ENCODE assay signal across 15 cellular contexts in the genomic region with DNA sequence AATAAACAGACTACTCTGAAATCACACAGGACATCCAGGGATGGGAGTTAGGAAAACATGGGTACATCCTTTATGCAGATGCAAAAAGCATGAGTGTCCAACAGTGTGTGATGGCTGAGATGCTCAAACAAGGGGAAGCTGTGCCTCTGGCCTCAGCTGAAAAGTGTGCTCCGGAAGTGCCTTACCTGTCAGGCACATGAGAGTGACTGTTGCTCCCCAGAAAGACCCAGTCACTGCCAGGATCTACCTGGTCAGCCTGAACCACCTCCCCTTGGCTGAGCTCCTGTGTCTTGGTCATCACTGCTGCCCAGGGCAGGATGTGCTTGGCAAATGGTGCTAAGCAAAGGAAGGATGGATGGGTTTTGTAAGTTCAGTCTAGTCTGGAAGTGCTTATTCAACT. TPM values are rescaled to one million over a fixed set of nuclear protein-coding genes. Genes with fewer than 3 reads are reported as not detected.
"Had no signal": no experiment of that assay in that cellular context is flagged by ENCODE, and none has a peak within 500 bp of the region (broad histone marks: within the 10 kb centered on the region; RNA-seq: fewer than 3 reads in every experiment).

No MANE protein-coding gene starts in this region.

- H3K9me3 Mint-ChIP-seq: activated CD8-positive, alpha-beta T cell treated with anti-CD3 and anti-CD28 coated beads for 36 hours; activated naive CD4-positive, alpha-beta T cell treated with anti-CD3 and anti-CD28 coated beads for 36 hours; central memory CD8-positive, alpha-beta T cell; mesothelial cell of epicardium; stimulated activated memory B cell treated with anti-CD40 and anti-IgM and Interleukin-4, amounts not matched to agents 10 μg/mL and 1 μg/mL and 100 μg/mL, for 72 hours; T-helper 2 cell treated with Interferon-gamma antibody and Interleukin-4, amounts not matched to agents 5 μg/mL and 100 μg/mL, for 36 hours had no signal

- H3K36me3 Mint-ChIP-seq: immature natural killer cell; mesothelial cell of epicardium; stimulated activated memory B cell treated with anti-CD40 and anti-IgM and Interleukin-4, amounts not matched to agents 10 μg/mL and 1 μg/mL and 100 μg/mL, for 72 hours had no signal

- H3K4me3 Mint-ChIP-seq: activated CD8-positive, alpha-beta T cell treated with anti-CD3 and anti-CD28 coated beads for 36 hours; activated naive CD4-positive, alpha-beta T cell treated with anti-CD3 and anti-CD28 coated beads for 36 hours; central memory CD8-positive, alpha-beta T cell; mesothelial cell of epicardium; stimulated activated memory B cell treated with anti-CD40 and anti-IgM and Interleukin-4, amounts not matched to agents 10 μg/mL and 1 μg/mL and 100 μg/mL, for 72 hours; T-helper 2 cell treated with Interferon-gamma antibody and Interleukin-4, amounts not matched to agents 5 μg/mL and 100 μg/mL, for 36 hours had no signal

- H3K27ac ChIP-seq: heart left ventricle, ovary, SJSA1, tibial nerve had no signal

- H3K4me1 Mint-ChIP-seq: central memory CD8-positive, alpha-beta T cell; mesothelial cell of epicardium; stimulated activated memory B cell treated with anti-CD40 and anti-IgM and Interleukin-4, amounts not matched to agents 10 μg/mL and 1 μg/mL and 100 μg/mL, for 72 hours had no signal

- H3K36me3 ChIP-seq: heart left ventricle, ovary, SJSA1, tibial nerve had no signal

- H3K27me3 ChIP-seq: ovary had no signal

- H3K4me3 ChIP-seq: heart left ventricle, lung, ovary, SJSA1, tibial nerve had no signal

- H3K9me3 ChIP-seq: heart left ventricle, ovary, SJSA1, tibial nerve had no signal

- DNase-seq: activated CD8-positive, alpha-beta T cell treated with anti-CD3 and anti-CD28 coated beads for 36 hours; activated naive CD4-positive, alpha-beta T cell treated with anti-CD3 and anti-CD28 coated beads for 36 hours; immature natural killer cell; left cardiac atrium; stimulated activated CD4-positive, alpha-beta T cell treated with anti-CD3 and anti-CD28 coated beads, Interleukin-2, amount 100 ng/mL, for 48 hours had no signal

- ATAC-seq: activated CD8-positive, alpha-beta T cell treated with anti-CD3 and anti-CD28 coated beads for 36 hours; heart left ventricle; left cardiac atrium; stimulated activated memory B cell treated with anti-CD40 and anti-IgM and Interleukin-4, amounts not matched to agents 10 μg/mL and 1 μg/mL and 100 μg/mL, for 72 hours had no signal

- H3K27ac Mint-ChIP-seq: activated CD8-positive, alpha-beta T cell treated with anti-CD3 and anti-CD28 coated beads for 36 hours; activated naive CD4-positive, alpha-beta T cell treated with anti-CD3 and anti-CD28 coated beads for 36 hours; immature natural killer cell; mesothelial cell of epicardium; stimulated activated memory B cell treated with anti-CD40 and anti-IgM and Interleukin-4, amounts not matched to agents 10 μg/mL and 1 μg/mL and 100 μg/mL, for 72 hours; T-helper 2 cell treated with Interferon-gamma antibody and Interleukin-4, amounts not matched to agents 5 μg/mL and 100 μg/mL, for 36 hours had no signal

RNA-seq across cellular contexts. Expression of gene PPP2R2C, which starts 4.0 kb away (rescaled TPM):
- total RNA-seq: activated CD8-positive, alpha-beta T cell treated with anti-CD3 and anti-CD28 coated beads for 36 hours; activated naive CD4-positive, alpha-beta T cell treated with anti-CD3 and anti-CD28 coated beads for 36 hours; epithelial cell of proximal tubule; SJSA1 had no signal
- polyA plus RNA-seq: immature natural killer cell had no signal
